1 cellular context compared by ENCODE assay signal in genomic region chr19:3712663-3713531, GRCh38.
TF ChIP-seq lines count a peak whose summit lies in the region.

No MANE protein-coding gene starts in this region.

TF ChIP-seq in GM23338, 12 proteins besides CTCF, POLR2A, EP300 and RAD21 (continued from another document):
- no peak for TF ChIP-seq ZNF462 (CRISPR knock-in tag; IDR thresholded peaks at IDR 0.05)
